24 cellular contexts compared by ENCODE assay signal in genomic region chr4:30879841-30880240, GRCh38.
"Had no signal": no experiment of that assay in that cellular context is flagged by ENCODE, and none has a peak within 500 bp of the region (broad histone marks: within the 10 kb centered on the region; RNA-seq: fewer than 3 reads in every experiment).

No MANE protein-coding gene starts in this region.

- H3K27ac ChIP-seq: neural progenitor cell, ovary, parathyroid adenoma, psoas muscle, right lobe of liver, sigmoid colon, stomach, thyroid gland, tibial nerve, upper lobe of left lung, vagina had no signal

- H3K36me3 ChIP-seq: neural progenitor cell, ovary, right lobe of liver, sigmoid colon, stomach, thoracic aorta, thyroid gland, tibial nerve, upper lobe of left lung, vagina had no signal

- H2AFZ ChIP-seq: neural progenitor cell, parathyroid adenoma had no signal

- H3K27me3 ChIP-seq: neural progenitor cell, ovary, right lobe of liver, sigmoid colon, stomach, thyroid gland, tibial nerve, upper lobe of left lung, vagina had no signal

- ATAC-seq: psoas muscle; right cardiac atrium; right lobe of liver; stimulated activated effector memory CD8-positive, alpha-beta T cell treated with anti-CD3 and anti-CD28 coated beads, Interleukin-12 subunit alpha, Interleukin-12 subunit beta, amount 100 ng/mL, for 72 hours; stimulated activated naive B cell treated with anti-CD40 and anti-IgM and Interleukin-4, amounts not matched to agents 10 μg/mL and 1 μg/mL and 100 μg/mL, for 72 hours had no signal

- H3K4me2 ChIP-seq: neural progenitor cell had no signal

- H3K9ac ChIP-seq: neural progenitor cell, parathyroid adenoma had no signal

- H3K4me3 ChIP-seq: neural progenitor cell, ovary, psoas muscle, right lobe of liver, sigmoid colon, stomach, thoracic aorta, thyroid gland, tibial nerve, upper lobe of left lung, vagina had no signal

- H3K9me3 ChIP-seq: ovary, psoas muscle, sigmoid colon, stomach, thoracic aorta, thyroid gland, tibial nerve, upper lobe of left lung, vagina had no signal

- H3K4me1 ChIP-seq: neural progenitor cell, parathyroid adenoma, psoas muscle, right lobe of liver, thyroid gland, tibial nerve, upper lobe of left lung, vagina had no signal

- DNase-seq: occipital lobe; ovary; posterior cingulate gyrus; psoas muscle; right cardiac atrium; right lobe of liver; sigmoid colon; small intestine; stimulated activated CD4-positive, alpha-beta T cell treated with anti-CD3 and anti-CD28 coated beads, Interleukin-15, amount 100 ng/mL, for 24 hours; stimulated activated CD4-positive, alpha-beta T cell treated with anti-CD3 and anti-CD28 coated beads, Interleukin-2, amount 100 ng/mL, for 24 hours; stimulated activated CD4-positive, alpha-beta T cell treated with anti-CD3 and anti-CD28 coated beads, Interleukin-2, amount 100 ng/mL, for 48 hours; stimulated activated CD4-positive, alpha-beta T cell treated with anti-CD3 and anti-CD28 coated beads, Interleukin-4, amount 100 ng/mL, for 24 hours; stimulated activated naive B cell treated with anti-CD40 and anti-IgM and Interleukin-4, amounts not matched to agents 10 μg/mL and 1 μg/mL and 100 μg/mL, for 72 hours; stimulated activated naive CD4-positive, alpha-beta T cell treated with Interleukin-2 at 50 U/mL for 16 hours; stomach; thyroid gland; trophoblast cell; upper lobe of left lung had no signal
